Comparison of ENCODE assay signal across 8 cellular contexts in genomic region chr19:39996811-39997594, GRCh38. TPM values are rescaled to one million over a fixed set of nuclear protein-coding genes. Genes with fewer than 3 reads are reported as not detected.
DNase-seq lines count a peak whose midpoint lies in the region; ATAC-seq lines count a peak whose summit lies in the region.

Gene ZNF546, plus strand, starts transcription at chr19:39997060. Its CDS starts 1,267 bp downstream, at chr19:39998327.

- H3K4ac ChIP-seq in mesendoderm (ENCODE audit: low read depth, low read length), result no peak within 1 kb of the TSS

- H3K18ac ChIP-seq in mesendoderm (ENCODE audit: low read length), result peak within 1 kb of the TSS; percentile 63

- H3K36me3 ChIP-seq in HUES48 (ENCODE audit: control insufficient read depth, insufficient read depth, low read length) (no peaks in the 10 kb centered on the region), endocrine pancreas (ENCODE audit: control insufficient read depth, insufficient read depth, low read length) (no peaks in the 10 kb centered on the region), mesendoderm (ENCODE audit: control insufficient read depth, insufficient read depth, low read length) (no peaks in the 10 kb centered on the region)

- peak; percentile 88 for ATAC-seq in GM21390 (IDR thresholded peaks at IDR 0.05; ENCODE audit: unreplicated experiment)

- peak within 1 kb of the TSS; percentile 97 for H3K56ac ChIP-seq in mesendoderm (ENCODE audit: low read length)

- no peak within 1 kb of the TSS for H2AK5ac ChIP-seq in mesendoderm (ENCODE audit: low read length)

- H3K4me1 ChIP-seq in HUES48 (ENCODE audit: control insufficient read depth, insufficient read depth, low read length), result no peaks in the 10 kb centered on the region
- H3K4me1 ChIP-seq in endocrine pancreas (ENCODE audit: control insufficient read depth, insufficient read depth, low read length), result peaks cover 10% of the 10 kb centered on the region
- peaks cover 2% of the 10 kb centered on the region for H3K4me1 ChIP-seq in mesendoderm (ENCODE audit: control insufficient read depth, low read depth, low read length)

- no peak within 1 kb of the TSS for H3K23ac ChIP-seq in mesendoderm (ENCODE audit: low read length)

- no peaks in the 10 kb centered on the region for H3K27me3 ChIP-seq in HUES48 (ENCODE audit: control insufficient read depth, insufficient read depth, low read length)
- H3K27me3 ChIP-seq in endocrine pancreas (ENCODE audit: control insufficient read depth, insufficient read depth, low read length), result no peaks in the 10 kb centered on the region
- H3K27me3 ChIP-seq in mesendoderm (ENCODE audit: insufficient read depth, low read length, poor library complexity), result no peaks in the 10 kb centered on the region

- H3K79me1 ChIP-seq in mesendoderm (ENCODE audit: low read length), result peaks cover 4% of the 10 kb centered on the region

- H4K8ac ChIP-seq in mesendoderm (ENCODE audit: low read depth, low read length), result no peak within 1 kb of the TSS

- H2BK120ac ChIP-seq in mesendoderm (ENCODE audit: low read depth, low read length), result no peak within 1 kb of the TSS

- peaks cover 6% of the 10 kb centered on the region for H3K79me2 ChIP-seq in mesendoderm (ENCODE audit: control insufficient read depth, insufficient read depth, low read length)

- peak within 1 kb of the TSS; percentile 69 for H2BK5ac ChIP-seq in mesendoderm (ENCODE audit: low read length)

- H3K9me3 ChIP-seq in HUES48 (ENCODE audit: control insufficient read depth, insufficient read depth, low read length) (peaks cover 12% of the 10 kb centered on the region), endocrine pancreas (ENCODE audit: control insufficient read depth, low read length) (no peaks in the 10 kb centered on the region)

- H3K4me2 ChIP-seq in mesendoderm (ENCODE audit: low read length), result peak within 1 kb of the TSS; percentile 82

- H3K9ac ChIP-seq in HUES48 (ENCODE audit: low read depth, low read length) (peak within 1 kb of the TSS; percentile 70), endocrine pancreas (ENCODE audit: control insufficient read depth, insufficient read depth, low read length) (peak within 1 kb of the TSS; percentile 97), mesendoderm (ENCODE audit: low read length) (peak within 1 kb of the TSS; percentile 95)

- no peak within 1 kb of the TSS for H3K27ac ChIP-seq in HUES48 (ENCODE audit: low read depth, low read length)
- H3K27ac ChIP-seq in mesendoderm (ENCODE audit: low read depth, low read length), result no peak within 1 kb of the TSS

- no CpG with 5 or more reads among the region's 50 CpGs for WGBS in mesendoderm (ENCODE audit: extremely low coverage, insufficient coverage, low lambda C conversion rate)

- H4K5ac ChIP-seq in mesendoderm (ENCODE audit: low read length), result peak within 1 kb of the TSS; percentile 66

- DNase-seq in COLO829 (ENCODE audit: low spot score) (peak; percentile 94), NOMO-1 treated with dmso at 0.1 percent for 144 hours (lab: John Stamatoyannopoulos, UW; ENCODE audit: unreplicated experiment) (peak; percentile 83), mesendoderm (peak; percentile 88)
- DNase-seq in activated CD8-positive, alpha-beta memory T cell treated with anti-CD3 and anti-CD28 coated beads, Interleukin-2, amount 50 U/mL, for 1 hour (ENCODE audit: extremely low read depth), result peak; percentile 62
- DNase-seq in stimulated activated CD8-positive, alpha-beta memory T cell treated with anti-CD3 and anti-CD28 coated beads, Interleukin-12 subunit alpha, Interleukin-12 subunit beta, amount 100 ng/mL, for 4 hours (ENCODE audit: low read depth), result peak; percentile 88

- peak within 1 kb of the TSS; percentile 94 for H3K4me3 ChIP-seq in HUES48 (ENCODE audit: low read depth, low read length)
- peak within 1 kb of the TSS; percentile 87 for H3K4me3 ChIP-seq in endocrine pancreas (ENCODE audit: control insufficient read depth, insufficient read depth, low read length)
- H3K4me3 ChIP-seq in mesendoderm (ENCODE audit: low read length), result peak within 1 kb of the TSS; percentile 90

- no peak within 1 kb of the TSS for H2BK15ac ChIP-seq in mesendoderm (replicated peaks; ENCODE audit: low read depth)

RNA-seq across cellular contexts. Expression of gene ZNF546, which starts in this region (rescaled TPM):
- 0.15 TPM for polyA plus RNA-seq in mesendoderm (2013, experiment 1 of 2)
- polyA plus RNA-seq in mesendoderm (2013, experiment 2 of 2), result 0.27 TPM
